In genomic region chr14:51616724-51617409, GRCh38 we compare ENCODE assay signal across 12 cellular contexts. TPM values are rescaled to one million over a fixed set of nuclear protein-coding genes. Genes with fewer than 3 reads are reported as not detected.
A peak's percentile ranks its signal among the peaks of the same experiment; 100 is the strongest.
DNase-seq lines count a peak whose midpoint lies in the region; ATAC-seq and TF ChIP-seq lines count a peak whose summit lies in the region.
"Had no signal": no experiment of that assay in that cellular context is flagged by ENCODE, and none has a peak within 500 bp of the region (broad histone marks: within the 10 kb centered on the region; RNA-seq: fewer than 3 reads in every experiment).

No MANE protein-coding gene starts in this region.

- peaks cover 26% of the 10 kb centered on the region for H3K4me1 Mint-ChIP-seq in progenitor cell of endocrine pancreas (ENCODE audit: low read depth)
- H3K4me1 Mint-ChIP-seq in H9 = peaks cover 3 to 5% of the 10 kb centered on the region in 2 experiments
- H3K4me1 Mint-ChIP-seq: IgD-negative memory B cell had no signal

- H3K27ac ChIP-seq in Panc1 (ENCODE audit: low read length) (peak overlapping the region; percentile 51), esophagus squamous epithelium (peak overlapping the region; percentile 6 to 79 (median 69)), H9 (ENCODE audit: insufficient read length, low read depth, low read length) (no peak overlapping the region)
- H3K27ac ChIP-seq: SK-N-MC had no signal

- ATAC-seq in Panc1 (peak; percentile 95), HG02885 (IDR thresholded peaks at IDR 0.05; ENCODE audit: poor library complexity, unreplicated experiment) (no peak)

- no peak overlapping the region for H2BK20ac ChIP-seq in H9 (ENCODE audit: low read depth, low read length, poor library complexity, severe bottlenecking)

- H3K4me1 ChIP-seq in Panc1 (ENCODE audit: control insufficient read depth, insufficient read depth, low read length) (peaks cover 14% of the 10 kb centered on the region), esophagus squamous epithelium (peaks cover 0 to 38% (median 12%) of the 10 kb centered on the region in 3 donors), H9 (ENCODE audit: insufficient read depth, low read length) (no peaks in the 10 kb centered on the region)

- H3K9me3 Mint-ChIP-seq in progenitor cell of endocrine pancreas (ENCODE audit: low read depth) (no peaks in the 10 kb centered on the region), H9 (no peaks in the 10 kb centered on the region)
- H3K9me3 Mint-ChIP-seq: IgD-negative memory B cell had no signal

- H3K4ac ChIP-seq in H9 (ENCODE audit: low read depth, low read length) = no peak overlapping the region

- H3K27ac Mint-ChIP-seq in progenitor cell of endocrine pancreas = peak overlapping the region; percentile 89
- no peak overlapping the region; a peak in 1 of 7 replicates for H3K27ac Mint-ChIP-seq in H9
- H3K27ac Mint-ChIP-seq: IgD-negative memory B cell had no signal

- intact Hi-C loops in Panc1 (cut with micrococcal nuclease; ENCODE audit: unreplicated experiment) = no loop called here
- intact Hi-C loops in esophagus squamous epithelium (cut with DNase I) = no loop called here

- in situ Hi-C loops in G401 (cut with HindIII; ENCODE audit: low sequenced_read_pairs) = no loop called here
- in situ Hi-C loops in Panc1 (cut with HindIII; ENCODE audit: low pct_unique_long_range_greater_than_20kb, low sequenced_read_pairs) = no loop called here

- no peak overlapping the region for H2BK12ac ChIP-seq in H9 (ENCODE audit: insufficient read length, low read depth, low read length)

- no peaks in the 10 kb centered on the region for H3K79me1 ChIP-seq in H9 (ENCODE audit: insufficient read depth, low read depth, low read length, poor library complexity, severe bottlenecking)

- H3K27me3 ChIP-seq in Panc1 (ENCODE audit: control insufficient read depth, insufficient read depth, low read length) (no peaks in the 10 kb centered on the region), esophagus squamous epithelium (no peaks in the 10 kb centered on the region), H9 (ENCODE audit: insufficient read depth, low read length) (no peaks in the 10 kb centered on the region)

- H3K36me3 Mint-ChIP-seq in progenitor cell of endocrine pancreas (ENCODE audit: insufficient read depth) (no peaks in the 10 kb centered on the region), H9 (ENCODE audit: insufficient read depth in 1 of 3, low read depth in 3 of 3) (no peaks in the 10 kb centered on the region)
- H3K36me3 Mint-ChIP-seq: IgD-negative memory B cell had no signal

- no peak overlapping the region for H2BK120ac ChIP-seq in H9 (ENCODE audit: low read depth, low read length, poor library complexity, severe bottlenecking)

- no peaks in the 10 kb centered on the region for H3K36me3 ChIP-seq in Panc1 (ENCODE audit: control insufficient read depth, insufficient read depth, low read length)
- H3K36me3 ChIP-seq in esophagus squamous epithelium = peaks cover 0 to 17% (median 0%) of the 10 kb centered on the region in 3 donors

- H4K20me1 ChIP-seq in H9 (ENCODE audit: control insufficient read depth, insufficient read depth, insufficient read length) = no peaks in the 10 kb centered on the region

- peak; percentile 35 for DNase-seq in G401 (ENCODE audit: low spot score)
- DNase-seq in Panc1 (ENCODE audit: low read depth, low spot score) = peak; percentile 74
- DNase-seq in esophagus squamous epithelium (lab: John Stamatoyannopoulos, UW) = no peak
- no peak for DNase-seq in progenitor cell of endocrine pancreas (ENCODE audit: low spot score, unreplicated experiment)
- no peak for DNase-seq in H9
- no peak for DNase-seq in stimulated activated CD4-positive, alpha-beta T cell treated with anti-CD3 and anti-CD28 coated beads, Interleukin-12 subunit alpha, Interleukin-12 subunit beta, amount 100 ng/mL, for 4 hours
- no peak for DNase-seq in activated gamma-delta T cell treated with Interleukin-2 at 50 U/mL for 16 hours
- DNase-seq: GOT3; stimulated activated CD4-positive, alpha-beta T cell treated with anti-CD3 and anti-CD28 coated beads, Interleukin-2, amount 100 ng/mL, for 48 hours had no signal

- TF ChIP-seq CTCF in Panc1 (IDR thresholded peaks at IDR 0.05) (no peak), esophagus squamous epithelium (IDR thresholded peaks at IDR 0.05) (no peak), progenitor cell of endocrine pancreas (IDR thresholded peaks at IDR 0.05; ENCODE audit: unreplicated experiment) (no peak), H9 (conservative IDR thresholded peaks at IDR 0.05) (no peak)

- no peak overlapping the region for H4K91ac ChIP-seq in H9 (ENCODE audit: insufficient read length, low read depth, low read length)

- H3K27me3 Mint-ChIP-seq in progenitor cell of endocrine pancreas = no peaks in the 10 kb centered on the region
- no peaks in the 10 kb centered on the region for H3K27me3 Mint-ChIP-seq in H9 (ENCODE audit: low read depth)

- TF ChIP-seq POLR2A in esophagus squamous epithelium (IDR thresholded peaks at IDR 0.05) = no peak

- H2AK5ac ChIP-seq in H9 (ENCODE audit: insufficient read length, low read length) = no peak overlapping the region

- H3K9me3 ChIP-seq in Panc1 (ENCODE audit: control insufficient read depth, insufficient read depth, low read depth, low read length) (no peaks in the 10 kb centered on the region), esophagus squamous epithelium (no peaks in the 10 kb centered on the region), H9 (ENCODE audit: control insufficient read depth, low read depth, low read length) (no peaks in the 10 kb centered on the region)

- H3K9ac ChIP-seq in H9 (ENCODE audit: extremely low read depth, insufficient read length, low read length) = no peak overlapping the region

- no peak overlapping the region for H3K14ac ChIP-seq in H9 (ENCODE audit: insufficient read depth, low read length)

- H4K8ac ChIP-seq in H9 (replicated peaks; ENCODE audit: insufficient read length, low read depth, low read length) = no peak overlapping the region

- WGBS in esophagus squamous epithelium, 2 donors = 21 to 48% methylated on average over 4 of the region's 4 CpGs
- WGBS in H9 (ENCODE audit: extremely low coverage, insufficient read length, low lambda C conversion rate) = no CpG with 5 or more reads among the region's 4 CpGs

- no peak overlapping the region for H2BK15ac ChIP-seq in H9 (ENCODE audit: low read depth, low read length)

- H3K23me2 ChIP-seq in H9 (ENCODE audit: insufficient read length, low read depth, low read length, poor library complexity, severe bottlenecking) = no peaks in the 10 kb centered on the region

- H4K5ac ChIP-seq in H9 (ENCODE audit: insufficient read length, low read depth, low read length) = no peak overlapping the region

- POLR2A ChIA-PET in Panc1 (lab: Charles Lee) = no interaction called here

- H3K4me2 ChIP-seq in H9 (ENCODE audit: insufficient read depth, insufficient read length, low read length) = no peak overlapping the region

- H3K4me3 ChIP-seq in Panc1 (ENCODE audit: low read depth in 2 of 2, low read length in 2 of 2) (no peak overlapping the region), esophagus squamous epithelium (no peak overlapping the region)
- H3K4me3 ChIP-seq: SK-N-MC had no signal

- CTCF ChIA-PET in Panc1 (lab: Charles Lee) = no interaction called here

- no peaks in the 10 kb centered on the region for H3K79me2 ChIP-seq in H9 (ENCODE audit: insufficient read depth, low read length)

- H3K56ac ChIP-seq in H9 (ENCODE audit: insufficient read length, low read depth, low read length) = no peak overlapping the region

- H2BK5ac ChIP-seq in H9 (ENCODE audit: insufficient read length, low read length) = no peak overlapping the region

- H3T11ph ChIP-seq in H9 (ENCODE audit: low read length) = no peak overlapping the region

- H3K23ac ChIP-seq in H9 (ENCODE audit: insufficient read length, low read depth, low read length) = no peak overlapping the region

- no peak overlapping the region for H2AFZ ChIP-seq in H9 (ENCODE audit: low read length)

- H3K18ac ChIP-seq in H9 (ENCODE audit: insufficient read length, low read depth, low read length) = no peak overlapping the region

- no TSS peak for BruUV-seq in Panc1 (replicated peaks; lab: Mats Ljungman, UMichigan)

- H3K4me3 Mint-ChIP-seq in progenitor cell of endocrine pancreas (ENCODE audit: low read depth) (peak overlapping the region; percentile 19), H9 (no peak overlapping the region)
- H3K4me3 Mint-ChIP-seq: IgD-negative memory B cell had no signal

RNA-seq across cellular contexts. Expression of gene FRMD6, which starts 34.8 kb away (rescaled TPM):
- 1.4 and 1.5 TPM in 2 replicates for total RNA-seq in G401 (2014; rRNA removed; shearing (Covaris generic))
- 40.7 TPM for total RNA-seq in Panc1 (2021; ENCODE audit: unreplicated experiment)
- 36.3 TPM for polyA plus RNA-seq in Panc1 (2012; ENCODE audit: insufficient read length)
- total RNA-seq in esophagus squamous epithelium = 100 to 1,000 TPM in 3 of 4 donors, 10 to 100 TPM in 1; 98.1 to 191 (median 110) TPM
- 40.7 and 45.8 TPM in 2 replicates for total RNA-seq in progenitor cell of endocrine pancreas
- 8.5 and 9.6 TPM in 2 replicates for total RNA-seq in H9 (2021)
- polyA plus RNA-seq: IgD-negative memory B cell had no signal

Comparison
In these comparisons a context has a peak if more than half of its experiments do, and no peak if none do; other contexts are left out.
1. DNase-seq: peak in G401 (single experiment) and Panc1 (single experiment); none in esophagus squamous epithelium (single experiment), progenitor cell of endocrine pancreas (single experiment), H9 (single experiment), stimulated activated CD4-positive, alpha-beta T cell treated with anti-CD3 and anti-CD28 coated beads, Interleukin-12 subunit alpha, Interleukin-12 subunit beta, amount 100 ng/mL, for 4 hours (single experiment) and activated gamma-delta T cell treated with Interleukin-2 at 50 U/mL for 16 hours (single experiment).